15 cellular contexts compared by ENCODE assay signal in the genomic region with DNA sequence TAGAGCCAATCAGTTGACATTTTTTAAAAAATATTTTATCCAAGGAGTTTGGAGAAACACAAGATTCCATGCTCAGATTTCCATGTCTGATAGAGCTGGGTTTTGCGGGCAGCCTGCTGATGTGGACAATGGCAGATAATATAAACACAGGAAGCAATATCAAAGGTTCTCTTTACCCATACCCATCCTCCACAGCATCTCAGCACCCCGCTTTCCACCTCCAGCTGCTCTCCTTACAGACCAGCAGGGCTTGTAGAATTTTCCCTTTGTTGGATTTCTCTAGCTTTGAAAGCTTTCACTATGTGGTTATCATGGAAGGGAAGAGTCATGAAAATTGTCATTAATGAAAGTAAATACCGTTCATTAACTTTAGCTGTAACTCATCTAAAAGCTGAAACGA.
DNase-seq lines count a peak whose midpoint lies in the region; ATAC-seq and TF ChIP-seq lines count a peak whose summit lies in the region.
"Had no signal": no experiment of that assay in that cellular context is flagged by ENCODE, and none has a peak within 500 bp of the region (broad histone marks: within the 10 kb centered on the region; RNA-seq: fewer than 3 reads in every experiment).

No MANE protein-coding gene starts in this region.

- no peaks in the 10 kb centered on the region for H3K36me3 ChIP-seq in GM23338 (ENCODE audit: insufficient read depth)
- no peaks in the 10 kb centered on the region for H3K36me3 ChIP-seq in iPS-20b (ENCODE audit: insufficient read depth, low read depth, low read length)
- no peaks in the 10 kb centered on the region for H3K36me3 ChIP-seq in parathyroid adenoma (ENCODE audit: control insufficient read depth, insufficient read depth, low read length)
- H3K36me3 ChIP-seq: BLaER1, HAP-1 had no signal

- H3K9ac ChIP-seq in iPS-20b (ENCODE audit: low read depth, low read length) (no peak overlapping the region; the same call in 1 of the 2 replicates), parathyroid adenoma (no peak overlapping the region)
- H3K9ac ChIP-seq: BLaER1 had no signal

- H3K4me3 ChIP-seq in GM23338 (no peak overlapping the region), iPS-20b (ENCODE audit: low read length) (peak overlapping the region; percentile 9; the same call in 1 of the 2 replicates), parathyroid adenoma (ENCODE audit: low read depth, low read length) (no peak overlapping the region)
- H3K4me3 ChIP-seq: BLaER1, HAP-1 had no signal

- H3K4me3 Mint-ChIP-seq in GM23338, result no peak overlapping the region
- no peak overlapping the region for H3K4me3 Mint-ChIP-seq in naive thymus-derived CD8-positive, alpha-beta T cell
- H3K4me3 Mint-ChIP-seq: CD14-positive monocyte; CD4-positive, alpha-beta memory T cell had no signal

- peak overlapping the region; percentile 16 for H3K4me2 ChIP-seq in GM23338
- H3K4me2 ChIP-seq in parathyroid adenoma (ENCODE audit: low read length), result no peak overlapping the region
- H3K4me2 ChIP-seq: BLaER1 had no signal

- no peak overlapping the region for H3K27ac ChIP-seq in GM23338 (ENCODE audit: low read depth)
- no peak overlapping the region for H3K27ac ChIP-seq in iPS-20b (ENCODE audit: low read length)
- H3K27ac ChIP-seq in parathyroid adenoma, result peak overlapping the region; percentile 78
- H3K27ac ChIP-seq: BLaER1 had no signal

- POLR2A ChIA-PET in naive thymus-derived CD8-positive, alpha-beta T cell (lab: Charles Lee), result no interaction called here

- DNase-seq in GM23338 (ENCODE audit: low spot score) (no peak), NCI-H748 (lab: John Stamatoyannopoulos, UW; ENCODE audit: unreplicated experiment) (peak; percentile 56), NCI-H345 (lab: John Stamatoyannopoulos, UW) (no peak), epidermal melanocyte (ENCODE audit: insufficient read length, low spot score) (no peak)
- DNase-seq in naive thymus-derived CD8-positive, alpha-beta T cell, result no peak
- DNase-seq: 8988T; CD4-positive, alpha-beta memory T cell; DMS153; DMS79; GDM1 had no signal

- no peaks in the 10 kb centered on the region for H3F3A ChIP-seq in GM23338 (replicated peaks; ENCODE audit: low read depth)

- peaks cover 3% of the 10 kb centered on the region for H3K27me3 Mint-ChIP-seq in GM23338 (ENCODE audit: insufficient read depth, low read depth, poor library complexity)
- H3K27me3 Mint-ChIP-seq in naive thymus-derived CD8-positive, alpha-beta T cell, result peaks cover 0 to 6% (median 0%) of the 10 kb centered on the region in 5 donors
- H3K27me3 Mint-ChIP-seq: CD4-positive, alpha-beta memory T cell had no signal

- H3K36me3 Mint-ChIP-seq in GM23338 (ENCODE audit: low read depth), result no peaks in the 10 kb centered on the region
- no peaks in the 10 kb centered on the region for H3K36me3 Mint-ChIP-seq in naive thymus-derived CD8-positive, alpha-beta T cell
- H3K36me3 Mint-ChIP-seq: CD14-positive monocyte; CD4-positive, alpha-beta memory T cell had no signal

- H3K9me3 Mint-ChIP-seq in GM23338, result no peaks in the 10 kb centered on the region
- H3K9me3 Mint-ChIP-seq in naive thymus-derived CD8-positive, alpha-beta T cell, result no peaks in the 10 kb centered on the region

- H4K20me1 ChIP-seq in GM23338 (replicated peaks; ENCODE audit: insufficient read depth), result no peaks in the 10 kb centered on the region
- H4K20me1 ChIP-seq: BLaER1 had no signal

- peaks cover 41% of the 10 kb centered on the region for H3K4me1 Mint-ChIP-seq in GM23338
- H3K4me1 Mint-ChIP-seq in naive thymus-derived CD8-positive, alpha-beta T cell, result no peaks in the 10 kb centered on the region
- H3K4me1 Mint-ChIP-seq: CD14-positive monocyte; CD4-positive, alpha-beta memory T cell had no signal

- no peak overlapping the region for H3K27ac Mint-ChIP-seq in GM23338
- H3K27ac Mint-ChIP-seq in naive thymus-derived CD8-positive, alpha-beta T cell, result no peak overlapping the region
- H3K27ac Mint-ChIP-seq: CD14-positive monocyte; CD4-positive, alpha-beta memory T cell had no signal

- no peaks in the 10 kb centered on the region for H3K27me3 ChIP-seq in GM23338 (ENCODE audit: insufficient read depth)
- no peaks in the 10 kb centered on the region for H3K27me3 ChIP-seq in iPS-20b (ENCODE audit: insufficient read depth, low read length)
- no peaks in the 10 kb centered on the region for H3K27me3 ChIP-seq in parathyroid adenoma (ENCODE audit: control insufficient read depth, insufficient read depth, low read length)
- H3K27me3 ChIP-seq: BLaER1 had no signal

- no peaks in the 10 kb centered on the region for H3K79me2 ChIP-seq in GM23338 (replicated peaks; ENCODE audit: insufficient read depth)
- no peaks in the 10 kb centered on the region for H3K79me2 ChIP-seq in parathyroid adenoma

- H3K4me1 ChIP-seq in GM23338 (ENCODE audit: insufficient read depth) (peaks cover 42% of the 10 kb centered on the region), iPS-20b (ENCODE audit: insufficient read depth, low read length) (peaks cover 15% of the 10 kb centered on the region; the same call in 1 of the 2 replicates), parathyroid adenoma (peaks cover 15% of the 10 kb centered on the region)
- H3K4me1 ChIP-seq: HAP-1 had no signal

- TF ChIP-seq CTCF in GM23338 (conservative IDR thresholded peaks at IDR 0.05; ENCODE audit: low read depth in 2 of 2) (no peak), parathyroid adenoma (IDR thresholded peaks at IDR 0.05) (no peak)

- H2AFZ ChIP-seq in GM23338, result no peak overlapping the region
- no peak overlapping the region for H2AFZ ChIP-seq in parathyroid adenoma

- no peaks in the 10 kb centered on the region for H3K9me2 ChIP-seq in GM23338 (ENCODE audit: insufficient read depth)

- peak; percentile 90 for ATAC-seq in GM23338
- no peak for ATAC-seq in naive thymus-derived CD8-positive, alpha-beta T cell

- H3K9me3 ChIP-seq in iPS-20b (ENCODE audit: insufficient read depth, low read depth, low read length) (no peaks in the 10 kb centered on the region), parathyroid adenoma (ENCODE audit: control insufficient read depth, low read length) (no peaks in the 10 kb centered on the region)
- H3K9me3 ChIP-seq: BLaER1, HAP-1 had no signal

TF ChIP-seq in GM23338, 12 proteins besides CTCF, POLR2A, EP300 and RAD21 (continues in another document):
- no peak for TF ChIP-seq STAT1 (IDR thresholded peaks at IDR 0.05; ENCODE audit: unreplicated experiment)
- TF ChIP-seq CREB1 (CRISPR knock-in tag; IDR thresholded peaks at IDR 0.05; ENCODE audit: low read depth), result no peak
- TF ChIP-seq EZH2phosphoT487 (IDR thresholded peaks at IDR 0.05; ENCODE audit: unreplicated experiment), result no peak
- TF ChIP-seq ZNF114 (CRISPR knock-in tag; IDR thresholded peaks at IDR 0.05), result no peak
- no peak for TF ChIP-seq POLR2AphosphoS5 (IDR thresholded peaks at IDR 0.05; ENCODE audit: low read depth)
- no peak for TF ChIP-seq NANOG (IDR thresholded peaks at IDR 0.05; ENCODE audit: borderline replicate concordance)
- no peak for TF ChIP-seq ZNF331 (CRISPR knock-in tag; IDR thresholded peaks at IDR 0.05; ENCODE audit: low read depth)
- TF ChIP-seq, protein P1, sequence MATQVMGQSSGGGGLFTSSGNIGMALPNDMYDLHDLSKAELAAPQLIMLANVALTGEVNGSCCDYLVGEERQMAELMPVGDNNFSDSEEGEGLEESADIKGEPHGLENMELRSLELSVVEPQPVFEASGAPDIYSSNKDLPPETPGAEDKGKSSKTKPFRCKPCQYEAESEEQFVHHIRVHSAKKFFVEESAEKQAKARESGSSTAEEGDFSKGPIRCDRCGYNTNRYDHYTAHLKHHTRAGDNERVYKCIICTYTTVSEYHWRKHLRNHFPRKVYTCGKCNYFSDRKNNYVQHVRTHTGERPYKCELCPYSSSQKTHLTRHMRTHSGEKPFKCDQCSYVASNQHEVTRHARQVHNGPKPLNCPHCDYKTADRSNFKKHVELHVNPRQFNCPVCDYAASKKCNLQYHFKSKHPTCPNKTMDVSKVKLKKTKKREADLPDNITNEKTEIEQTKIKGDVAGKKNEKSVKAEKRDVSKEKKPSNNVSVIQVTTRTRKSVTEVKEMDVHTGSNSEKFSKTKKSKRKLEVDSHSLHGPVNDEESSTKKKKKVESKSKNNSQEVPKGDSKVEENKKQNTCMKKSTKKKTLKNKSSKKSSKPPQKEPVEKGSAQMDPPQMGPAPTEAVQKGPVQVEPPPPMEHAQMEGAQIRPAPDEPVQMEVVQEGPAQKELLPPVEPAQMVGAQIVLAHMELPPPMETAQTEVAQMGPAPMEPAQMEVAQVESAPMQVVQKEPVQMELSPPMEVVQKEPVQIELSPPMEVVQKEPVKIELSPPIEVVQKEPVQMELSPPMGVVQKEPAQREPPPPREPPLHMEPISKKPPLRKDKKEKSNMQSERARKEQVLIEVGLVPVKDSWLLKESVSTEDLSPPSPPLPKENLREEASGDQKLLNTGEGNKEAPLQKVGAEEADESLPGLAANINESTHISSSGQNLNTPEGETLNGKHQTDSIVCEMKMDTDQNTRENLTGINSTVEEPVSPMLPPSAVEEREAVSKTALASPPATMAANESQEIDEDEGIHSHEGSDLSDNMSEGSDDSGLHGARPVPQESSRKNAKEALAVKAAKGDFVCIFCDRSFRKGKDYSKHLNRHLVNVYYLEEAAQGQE (IDR thresholded peaks at IDR 0.05; ENCODE audit: unreplicated experiment), result no peak
- no peak for TF ChIP-seq ETS1 (IDR thresholded peaks at IDR 0.05)
